19 cellular contexts compared by ENCODE assay signal in the genomic region with DNA sequence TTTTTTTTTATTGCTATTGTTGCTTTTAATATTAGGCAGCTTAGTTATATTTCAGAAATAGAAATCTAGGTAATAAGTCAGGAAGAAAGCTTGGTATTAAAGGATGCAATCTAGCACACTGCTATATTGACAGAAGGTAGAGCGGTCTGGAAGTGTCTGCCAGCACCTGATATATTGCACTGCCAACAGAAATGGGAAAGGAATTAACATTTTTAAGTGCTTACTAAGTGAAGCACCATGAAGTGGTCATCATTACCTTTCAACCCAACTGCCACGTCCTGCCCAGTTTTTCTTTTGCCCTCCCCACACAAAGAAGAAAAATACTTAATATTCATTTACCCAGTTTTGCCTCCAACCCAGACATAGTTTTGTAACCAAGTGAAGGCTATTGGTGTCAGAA.
DNase-seq lines count a peak whose midpoint lies in the region; ATAC-seq, FAIRE-seq and TF ChIP-seq lines count a peak whose summit lies in the region.
"Had no signal": no experiment of that assay in that cellular context is flagged by ENCODE, and none has a peak within 500 bp of the region (broad histone marks: within the 10 kb centered on the region; RNA-seq: fewer than 3 reads in every experiment).

No MANE protein-coding gene starts in this region.

- FAIRE-seq in GM12878 (lab: Jason Lieb, UNC), result no peak
- FAIRE-seq: RCC 7860 had no signal

- SMC1A ChIA-PET in GM12878 (lab: Charles Lee; ENCODE audit: uncharacterized antibody, unreplicated experiment), result interaction anchor here (1.0 to 1.5 kb wide), 5 partner anchors 10 to 117 kb away, joined by 3 to 4 read pairs (median 3); no protein-coding TSS in a partner anchor

- intact Hi-C loops in GM12878 (cut with micrococcal nuclease; ENCODE audit: unreplicated experiment) (no loop called here), body of pancreas (cut with DNase I) (no loop called here), posterior cingulate gyrus (cut with DNase I) (no loop called here)

- H3K4me3 ChIP-seq in AG09309 (ENCODE audit: control insufficient read depth, low read depth, low read length) (peak overlapping the region; percentile 16), GM23248 (peak overlapping the region; percentile 87), GM12878 (no peak overlapping the region), body of pancreas (no peak overlapping the region)
- H3K4me3 ChIP-seq: lung, ovary had no signal

- H2AFZ ChIP-seq in GM23248, result no peak overlapping the region
- H2AFZ ChIP-seq in GM12878 (ENCODE audit: control insufficient read depth, low read depth, low read length), result peak overlapping the region; percentile 79

- TF ChIP-seq POLR2A in GM12878 (IDR thresholded peaks at IDR 0.05; ENCODE audit: low read depth, low read length) (no peak), body of pancreas (IDR thresholded peaks at IDR 0.05) (no peak)

- H3K27ac ChIP-seq in GM23248 (peak overlapping the region; percentile 91), GM12878 (ENCODE audit: control insufficient read depth, insufficient read depth) (no peak overlapping the region), body of pancreas (no peak overlapping the region)
- H3K27ac ChIP-seq: ovary, upper lobe of right lung had no signal

- DNase-seq in AG09309 (ENCODE audit: low read depth) (no peak), GM23248 (peak; percentile 60), NCI-H774 (lab: John Stamatoyannopoulos, UW) (peak; percentile 73), GM12878 (ENCODE audit: low read depth, low spot score) (no peak), OCI-M2 (lab: John Stamatoyannopoulos, UW; ENCODE audit: unreplicated experiment) (no peak), GM03348 (ENCODE audit: low spot score) (no peak), body of pancreas (no peak), posterior cingulate gyrus (no peak)
- DNase-seq: activated CD4-positive, alpha-beta T cell treated with anti-CD3 and anti-CD28 coated beads for 48 hours; activated gamma-delta T cell treated with Interleukin-2 at 50 U/mL for 16 hours; anterior cingulate cortex; effector memory CD8-positive, alpha-beta T cell; NCI-H1694 treated with DMSO at 0.1 percent for 48 hours; NCI-H82; ovary; stimulated activated naive CD8-positive, alpha-beta T cell treated with anti-CD3 and anti-CD28 coated beads, Interleukin-15, amount 100 ng/mL, for 72 hours; upper lobe of right lung had no signal

- TF ChIP-seq RAD21 in GM12878 (IDR thresholded peaks at IDR 0.05; ENCODE audit: insufficient read depth, low read depth, low read length), result no peak

- H3F3A ChIP-seq in GM23248 (ENCODE audit: insufficient read depth), result peaks cover 44% of the 10 kb centered on the region

- TF ChIP-seq CTCF in AG09309 (IDR thresholded peaks at IDR 0.05; ENCODE audit: control insufficient read depth, insufficient read depth, low read depth, low read length, missing control alignments) (no peak), GM12878 (IDR thresholded peaks at IDR 0.05 in 2 of 3, conservative IDR thresholded peaks at IDR 0.05 in 1 of 3; ENCODE audit: control insufficient read depth in 2 of 3, extremely low read depth in 1 of 3, insufficient read depth in 1 of 3, low read depth in 3 of 3, low read length in 3 of 3) (no peak), body of pancreas (IDR thresholded peaks at IDR 0.05) (no peak)

- H3K9me2 ChIP-seq in GM23248 (ENCODE audit: insufficient read depth), result no peaks in the 10 kb centered on the region

- no peaks in the 10 kb centered on the region for H4K20me1 ChIP-seq in GM23248 (ENCODE audit: insufficient read depth)
- no peaks in the 10 kb centered on the region for H4K20me1 ChIP-seq in GM12878 (ENCODE audit: control insufficient read depth, insufficient read depth)

- TF ChIP-seq EP300 in GM12878 (IDR thresholded peaks at IDR 0.05; ENCODE audit: borderline replicate concordance in 1 of 2, control insufficient read depth in 1 of 2, low read depth in 2 of 2, low read length in 2 of 2), result no peak

- peak overlapping the region; percentile 99 for H3K4me2 ChIP-seq in GM23248 (ENCODE audit: unreplicated experiment)
- H3K4me2 ChIP-seq in GM12878 (ENCODE audit: control insufficient read depth, insufficient read depth), result no peak overlapping the region; the same call in 1 of the 2 replicates

- H3K4me1 ChIP-seq in GM23248 (ENCODE audit: insufficient read depth), result peaks cover 53% of the 10 kb centered on the region
- H3K4me1 ChIP-seq in GM12878 (ENCODE audit: control insufficient read depth, insufficient read depth, low read length), result no peaks in the 10 kb centered on the region
- H3K4me1 ChIP-seq in body of pancreas, result peaks cover 8% of the 10 kb centered on the region

- H3K27me3 ChIP-seq in GM23248 (replicated peaks; ENCODE audit: insufficient read depth) (no peaks in the 10 kb centered on the region), GM12878 (replicated peaks in 1 of 2; ENCODE audit: control insufficient read depth in 2 of 2, insufficient read depth in 2 of 2, low read length in 1 of 2) (no peaks in the 10 kb centered on the region), body of pancreas (no peaks in the 10 kb centered on the region)
- H3K27me3 ChIP-seq: ovary, upper lobe of right lung had no signal

- RAD21 ChIA-PET in GM12878 (lab: Charles Lee; ENCODE audit: unreplicated experiment), result interaction anchor here (1.3 to 1.6 kb wide), 2 partner anchors 27 to 29 kb away, joined by 3 read pairs; no protein-coding TSS in a partner anchor

- POLR2A ChIA-PET in GM12878 (lab: Charles Lee), result interaction anchor here (1.0 kb wide), 1 partner anchor 13 kb away, joined by 3 read pairs; no protein-coding TSS in a partner anchor

- ATAC-seq in GM12878, result no peak
- no peak for ATAC-seq in body of pancreas
- ATAC-seq: effector memory CD8-positive, alpha-beta T cell; stimulated activated naive CD8-positive, alpha-beta T cell treated with anti-CD3 and anti-CD28 coated beads, Interleukin-15, amount 100 ng/mL, for 72 hours; upper lobe of right lung had no signal

- H3K36me3 ChIP-seq in GM23248 (ENCODE audit: low read depth) (no peaks in the 10 kb centered on the region), GM12878 (ENCODE audit: control insufficient read depth in 2 of 2, insufficient read depth in 2 of 2, low read length in 1 of 2) (no peaks in the 10 kb centered on the region), body of pancreas (replicated peaks in 1 of 2; ENCODE audit: insufficient read depth in 1 of 2, low read depth in 2 of 2) (no peaks in the 10 kb centered on the region)
- H3K36me3 ChIP-seq: ovary, upper lobe of right lung had no signal

- in situ Hi-C loops in GM23248 (cut with MboI) (no loop called here), GM12878 (cut with MboI) (no loop called here)

- H3K79me2 ChIP-seq in GM23248 (ENCODE audit: insufficient read depth) (peaks cover 77% of the 10 kb centered on the region), GM12878 (ENCODE audit: control insufficient read depth, insufficient read depth, low read length) (no peaks in the 10 kb centered on the region)

- CTCF ChIA-PET in GM12878 (lab: Yijun Ruan, JAX), result interaction anchor here (0.6 to 1.3 kb wide), 3 partner anchors 14 to 17 kb away, joined by 3 read pairs; no protein-coding TSS in a partner anchor

- BruUV-seq in GM12878 (replicated peaks; lab: Mats Ljungman, UMichigan), result no TSS peak

- no peaks in the 10 kb centered on the region for H3K9me3 ChIP-seq in GM23248 (ENCODE audit: low read depth)
- no peaks in the 10 kb centered on the region for H3K9me3 ChIP-seq in GM12878 (replicated peaks; ENCODE audit: control insufficient read depth, insufficient read depth, low read length)
- no peaks in the 10 kb centered on the region for H3K9me3 ChIP-seq in body of pancreas
- H3K9me3 ChIP-seq: ovary, upper lobe of right lung had no signal

- WGBS in GM23248 (ENCODE audit: low coverage in 1 of 2, low lambda C conversion rate in 2 of 2, missing lambda C conversion rate in 2 of 2), 2 experiments, result 28 to 30% methylated on average over 2 of the region's 2 CpGs
- 46% methylated on average over 2 of the region's 2 CpGs for WGBS in GM12878 (ENCODE audit: insufficient coverage, insufficient replicate concordance, low lambda C conversion rate, missing lambda C conversion rate)
- WGBS in body of pancreas, 2 donors, result 77 to 80% methylated on average over 2 of the region's 2 CpGs

- H3K9ac ChIP-seq in GM23248 (peak overlapping the region; percentile 94), GM12878 (ENCODE audit: control insufficient read depth, insufficient read depth, low read length) (no peak overlapping the region)

TF ChIP-seq in GM12878, 131 proteins besides CTCF, POLR2A, EP300 and RAD21:
- TF ChIP-seq STAT3 (IDR thresholded peaks at IDR 0.05; ENCODE audit: low read depth, low read length), result no peak

Comparison
In these comparisons a context has a peak if more than half of its experiments do, and no peak if none do; other contexts are left out.
1. DNase-seq: peak in GM23248 (single experiment) and NCI-H774 (single experiment); none in AG09309 (single experiment), GM12878 (single experiment), OCI-M2 (single experiment), GM03348 (single experiment), body of pancreas (0 of 4) and posterior cingulate gyrus (0 of 10).
2. H3K4me3 ChIP-seq: peak in AG09309 (single experiment) and GM23248 (single experiment); none in GM12878 (single experiment) and body of pancreas (0 of 2).